30 cellular contexts compared by ENCODE assay signal in the genomic region with DNA sequence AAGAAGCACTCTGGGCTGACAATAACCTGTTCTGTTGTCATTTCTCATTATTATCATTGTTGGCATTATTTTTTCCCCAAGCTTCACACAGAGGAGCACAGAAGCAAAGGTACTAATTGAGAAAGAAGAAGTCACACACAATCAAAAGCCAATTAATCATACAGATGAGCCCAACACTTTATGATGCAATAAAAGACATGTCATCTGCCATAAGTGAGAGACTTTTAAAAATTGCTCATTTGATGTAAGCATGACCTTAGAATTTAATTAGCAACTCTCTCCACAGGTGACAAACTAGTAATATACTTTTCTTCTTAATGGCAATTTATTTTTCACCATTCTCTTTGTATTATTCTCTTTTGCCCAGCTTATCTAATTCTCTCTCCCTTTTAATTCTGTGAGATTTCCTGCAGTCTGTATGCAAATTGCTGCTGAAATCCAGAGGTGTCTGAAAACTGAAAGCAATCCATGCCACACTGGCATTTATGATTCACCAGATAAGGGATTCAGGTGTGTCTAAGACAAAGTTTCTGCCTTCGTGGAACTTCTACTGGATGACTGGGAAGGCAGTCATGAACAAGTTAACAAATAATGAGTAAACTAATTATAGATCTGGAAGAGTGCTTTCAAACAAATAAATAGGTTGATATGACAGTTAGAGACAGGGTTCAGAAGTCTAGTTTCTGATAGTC.
A peak's percentile ranks its signal among the peaks of the same experiment; 100 is the strongest.
DNase-seq lines count a peak whose midpoint lies in the region; FAIRE-seq and TF ChIP-seq lines count a peak whose summit lies in the region.
"Had no signal": no experiment of that assay in that cellular context is flagged by ENCODE, and none has a peak within 500 bp of the region (broad histone marks: within the 10 kb centered on the region; RNA-seq: fewer than 3 reads in every experiment).

No MANE protein-coding gene starts in this region.

- TF ChIP-seq EP300 in transverse colon (IDR thresholded peaks at IDR 0.05; ENCODE audit: low read depth): no peak

- H3K9me3 ChIP-seq in breast epithelium (no peaks in the 10 kb centered on the region), small intestine (ENCODE audit: control insufficient read depth, low read depth) (no peaks in the 10 kb centered on the region), transverse colon (no peaks in the 10 kb centered on the region), esophagus squamous epithelium (no peaks in the 10 kb centered on the region)
- H3K9me3 ChIP-seq: prostate gland, SK-N-SH, stomach, thyroid gland had no signal

- no peak for TF ChIP-seq CTCF in MCF 10A (IDR thresholded peaks at IDR 0.05; ENCODE audit: unreplicated experiment)
- TF ChIP-seq CTCF in breast epithelium (IDR thresholded peaks at IDR 0.05): no peak
- no peak for TF ChIP-seq CTCF in epithelial cell of esophagus (IDR thresholded peaks at IDR 0.05; ENCODE audit: insufficient read depth, low read depth, low read length, missing control alignments)
- TF ChIP-seq CTCF in transverse colon (IDR thresholded peaks at IDR 0.05): no peak
- TF ChIP-seq CTCF in esophagus squamous epithelium (IDR thresholded peaks at IDR 0.05): no peak

- H3K4me1 ChIP-seq in breast epithelium (no peaks in the 10 kb centered on the region), small intestine (ENCODE audit: control insufficient read depth in 2 of 2, insufficient read depth in 1 of 2, low read depth in 1 of 2, low read length in 1 of 2) (peaks cover 4 to 5% of the 10 kb centered on the region in 2 donors), transverse colon (peaks cover 0 to 18% (median 0%) of the 10 kb centered on the region in 4 donors), esophagus squamous epithelium (no peaks in the 10 kb centered on the region)
- H3K4me1 ChIP-seq: prostate gland, thyroid gland had no signal

- 15 to 76% (median 33%) methylated on average over 1 of the region's 1 CpG for WGBS in small intestine, 3 donors
- 42 to 100% methylated on average over 1 of the region's 1 CpG for WGBS in transverse colon (ENCODE audit: low coverage in 1 of 2), 2 donors
- 31 to 40% methylated on average over 1 of the region's 1 CpG for WGBS in esophagus squamous epithelium, 2 donors

- intact Hi-C loops in MCF 10A (cut with micrococcal nuclease) (no loop called here), breast epithelium (cut with DNase I; ENCODE audit: low total_unique reads) (no loop called here), transverse colon (cut with DNase I; ENCODE audit: low total_unique reads) (no loop called here), esophagus squamous epithelium (cut with DNase I) (no loop called here)

- peaks cover 14% of the 10 kb centered on the region for H3K36me3 Mint-ChIP-seq in MCF 10A (ENCODE audit: insufficient read depth, unreplicated experiment)

- BruUV-seq in MCF 10A (replicated peaks; lab: Mats Ljungman, UMichigan): no TSS peak

- H3K4me3 Mint-ChIP-seq in MCF 10A (ENCODE audit: unreplicated experiment): no peak overlapping the region
- H3K4me3 Mint-ChIP-seq: activated CD4-positive, alpha-beta memory T cell treated with anti-CD3 and anti-CD28 coated beads for 36 hours; activated naive CD4-positive, alpha-beta T cell treated with anti-CD3 and anti-CD28 coated beads, Interleukin-2, amount 10 ng/mL, durations not matched to agents 7 days and 5 days; activated T-helper 1 cell treated with anti-CD3 and anti-CD28 coated beads, Interleukin-12 subunit alpha, Interleukin-12 subunit beta, Interleukin-2, Interleukin-4 antibody, amounts not matched to agents 30 ng/mL and 10 ng/mL and 1 ng/mL, durations not matched to agents 14 hours and 24 hours and 36 hours; CD4-positive, CD25-positive, alpha-beta regulatory T cell; naive B cell; T-helper 1 cell treated with Interleukin-12 subunit alpha and Interleukin-12 subunit beta and Interleukin-4 antibody, amounts not matched to agents 30 μg/mL and 1 μg/mL, for 36 hours had no signal

- H3K9me3 Mint-ChIP-seq in MCF 10A (ENCODE audit: unreplicated experiment): no peaks in the 10 kb centered on the region
- H3K9me3 Mint-ChIP-seq: activated CD4-positive, alpha-beta memory T cell treated with anti-CD3 and anti-CD28 coated beads for 36 hours; activated naive CD4-positive, alpha-beta T cell treated with anti-CD3 and anti-CD28 coated beads, Interleukin-2, amount 10 ng/mL, durations not matched to agents 7 days and 5 days; activated T-helper 1 cell treated with anti-CD3 and anti-CD28 coated beads, Interleukin-12 subunit alpha, Interleukin-12 subunit beta, Interleukin-2, Interleukin-4 antibody, amounts not matched to agents 30 ng/mL and 10 ng/mL and 1 ng/mL, durations not matched to agents 14 hours and 24 hours and 36 hours; CD4-positive, CD25-positive, alpha-beta regulatory T cell; naive B cell; T-helper 1 cell treated with Interleukin-12 subunit alpha and Interleukin-12 subunit beta and Interleukin-4 antibody, amounts not matched to agents 30 μg/mL and 1 μg/mL, for 36 hours had no signal

- no peak overlapping the region for H3K27ac ChIP-seq in breast epithelium
- peak overlapping the region in 1 of 2 donors; percentile 48 for H3K27ac ChIP-seq in small intestine (ENCODE audit: low read depth in 1 of 2, low read length in 1 of 2)
- H3K27ac ChIP-seq in transverse colon: no peak overlapping the region
- H3K27ac ChIP-seq in esophagus squamous epithelium: no peak overlapping the region
- H3K27ac ChIP-seq: brain microvascular endothelial cell, GM23248, KMS-11, prostate gland, thyroid gland had no signal

- no peaks in the 10 kb centered on the region for H3K27me3 Mint-ChIP-seq in MCF 10A (ENCODE audit: insufficient read depth, unreplicated experiment)
- H3K27me3 Mint-ChIP-seq: activated CD4-positive, alpha-beta memory T cell treated with anti-CD3 and anti-CD28 coated beads for 36 hours; activated naive CD4-positive, alpha-beta T cell treated with anti-CD3 and anti-CD28 coated beads, Interleukin-2, amount 10 ng/mL, durations not matched to agents 7 days and 5 days; CD4-positive, CD25-positive, alpha-beta regulatory T cell; naive B cell had no signal

- FAIRE-seq in small intestine (lab: Jason Lieb, UNC): no peak
- FAIRE-seq: A204.1, HTR-8/SVneo had no signal

- H3K36me3 ChIP-seq in breast epithelium (no peaks in the 10 kb centered on the region), small intestine (ENCODE audit: control insufficient read depth in 2 of 2, insufficient read depth in 2 of 2, low read length in 2 of 2) (no peaks in the 10 kb centered on the region), transverse colon (no peaks in the 10 kb centered on the region), esophagus squamous epithelium (no peaks in the 10 kb centered on the region)
- H3K36me3 ChIP-seq: brain microvascular endothelial cell, prostate gland, stomach, thyroid gland had no signal

- H3K27ac Mint-ChIP-seq in MCF 10A (ENCODE audit: low read depth, unreplicated experiment): no peak overlapping the region
- H3K27ac Mint-ChIP-seq: activated CD4-positive, alpha-beta memory T cell treated with anti-CD3 and anti-CD28 coated beads for 36 hours; activated naive CD4-positive, alpha-beta T cell treated with anti-CD3 and anti-CD28 coated beads, Interleukin-2, amount 10 ng/mL, durations not matched to agents 7 days and 5 days; activated T-helper 1 cell treated with anti-CD3 and anti-CD28 coated beads, Interleukin-12 subunit alpha, Interleukin-12 subunit beta, Interleukin-2, Interleukin-4 antibody, amounts not matched to agents 30 ng/mL and 10 ng/mL and 1 ng/mL, durations not matched to agents 14 hours and 24 hours and 36 hours; CD4-positive, CD25-positive, alpha-beta regulatory T cell; T-helper 1 cell treated with Interleukin-12 subunit alpha and Interleukin-12 subunit beta and Interleukin-4 antibody, amounts not matched to agents 30 μg/mL and 1 μg/mL, for 36 hours had no signal

- CTCF ChIA-PET in MCF 10A (lab: Yijun Ruan, JAX): no interaction called here

- in situ Hi-C loops in transverse colon (cut with MboI; ENCODE audit: low pct_ligation_motif_present in 1 of 4, low pct_unique_long_range_greater_than_20kb in 1 of 4, low sequenced_read_pairs in 3 of 4): no loop called here

- H3K27me3 ChIP-seq in breast epithelium (no peaks in the 10 kb centered on the region), small intestine (ENCODE audit: control insufficient read depth in 2 of 2, insufficient read depth in 2 of 2, low read length in 2 of 2) (no peaks in the 10 kb centered on the region), transverse colon (no peaks in the 10 kb centered on the region), esophagus squamous epithelium (no peaks in the 10 kb centered on the region)
- H3K27me3 ChIP-seq: brain microvascular endothelial cell, stomach, thyroid gland had no signal

- POLR2A ChIA-PET in MCF 10A (lab: Yijun Ruan, JAX): interaction anchor here (0.6 to 0.8 kb wide), 4 partner anchors 103 to 1544 kb away, joined by 3 read pairs; no protein-coding TSS in a partner anchor

- peaks cover 16% of the 10 kb centered on the region for H3K4me1 Mint-ChIP-seq in MCF 10A (ENCODE audit: insufficient read depth, unreplicated experiment)

- no peak overlapping the region for H3K4me3 ChIP-seq in breast epithelium
- no peak overlapping the region for H3K4me3 ChIP-seq in epithelial cell of esophagus (ENCODE audit: low read length)
- no peak overlapping the region for H3K4me3 ChIP-seq in small intestine (ENCODE audit: low read depth in 1 of 2, low read length in 2 of 2)
- no peak overlapping the region for H3K4me3 ChIP-seq in transverse colon
- H3K4me3 ChIP-seq in esophagus squamous epithelium: no peak overlapping the region
- H3K4me3 ChIP-seq: GM23248, prostate gland, stomach, thyroid gland had no signal

- DNase-seq in MCF 10A (ENCODE audit: unreplicated experiment): peak; percentile 4
- DNase-seq in breast epithelium (ENCODE audit: low spot score in 2 of 2): no peak
- DNase-seq in OCI-M1 (lab: John Stamatoyannopoulos, UW): peak; percentile 7
- peak; percentile 78 for DNase-seq in epithelial cell of esophagus (ENCODE audit: low read depth)
- DNase-seq in small intestine: peak; percentile 89
- DNase-seq in NCI-H187 (lab: John Stamatoyannopoulos, UW): no peak
- DNase-seq in transverse colon: no peak
- DNase-seq in esophagus squamous epithelium (lab: John Stamatoyannopoulos, UW): no peak
- DNase-seq: activated CD4-positive, alpha-beta memory T cell treated with anti-CD3 and anti-CD28 coated beads for 36 hours; activated CD4-positive, CD25-positive, alpha-beta regulatory T cell treated with anti-CD3 and anti-CD28 coated beads, Interleukin-2, amount 50 U/mL, for 72 hours; activated CD8-positive, alpha-beta memory T cell treated with anti-CD3 and anti-CD28 coated beads, Interleukin-2, amount 50 U/mL, for 4 hours; activated naive CD4-positive, alpha-beta T cell treated with anti-CD3 and anti-CD28 coated beads, Interleukin-2, amount 10 ng/mL, durations not matched to agents 7 days and 5 days; brain microvascular endothelial cell; CD4-positive, CD25-positive, alpha-beta regulatory T cell; effector memory CD4-positive, alpha-beta T cell; foreskin melanocyte; GM23248; naive B cell; NCI-H1092; NCI-H187 treated with DMSO at 0.1 percent for 48 hours; SK-N-SH; stimulated activated CD8-positive, alpha-beta memory T cell treated with anti-CD3 and anti-CD28 coated beads, Interleukin-4, amount 100 ng/mL, for 48 hours; stomach; thyroid gland had no signal

- TF ChIP-seq POLR2A in breast epithelium (IDR thresholded peaks at IDR 0.05) (no peak), transverse colon (IDR thresholded peaks at IDR 0.05) (no peak), esophagus squamous epithelium (IDR thresholded peaks at IDR 0.05) (no peak)

Comparison
In these comparisons a context has a peak if more than half of its experiments do, and no peak if none do; other contexts are left out.
1. DNase-seq: peak in MCF 10A (single experiment), OCI-M1 (single experiment), epithelial cell of esophagus (single experiment) and small intestine (single experiment); none in breast epithelium (0 of 2), NCI-H187 (0 of 2), transverse colon (single experiment) and esophagus squamous epithelium (single experiment).